18 cellular contexts compared by ENCODE assay signal in genomic region chr17:29667969-29668368, GRCh38. TPM values are rescaled to one million over a fixed set of nuclear protein-coding genes. Genes with fewer than 3 reads are reported as not detected.
A peak's percentile ranks its signal among the peaks of the same experiment; 100 is the strongest.
DNase-seq lines count a peak whose midpoint lies in the region; ATAC-seq and TF ChIP-seq lines count a peak whose summit lies in the region.
"Had no signal": no experiment of that assay in that cellular context is flagged by ENCODE, and none has a peak within 500 bp of the region (broad histone marks: within the 10 kb centered on the region; RNA-seq: fewer than 3 reads in every experiment).

No MANE protein-coding gene starts in this region.

- no peak for TF ChIP-seq POLR2A in gastrocnemius medialis (IDR thresholded peaks at IDR 0.05)

- peaks cover 51% of the 10 kb centered on the region for H3K4me1 ChIP-seq in left ventricle myocardium inferior
- H3K4me1 ChIP-seq in gastrocnemius medialis: peaks cover 35 to 44% of the 10 kb centered on the region in 2 donors

- POLR2A ChIA-PET in activated CD4-positive, alpha-beta memory T cell treated with anti-CD3 and anti-CD28 coated beads for 36 hours (lab: Charles Lee): no interaction called here
- POLR2A ChIA-PET in activated CD4-positive, alpha-beta memory T cell treated with anti-CD3 and anti-CD28 coated beads, Interleukin-2, amount 10 ng/mL, durations not matched to agents 7 days and 5 days (lab: Charles Lee): interaction anchor here (1.5 kb wide), 1 partner anchor 50 kb away, joined by 3 read pairs; no protein-coding TSS in a partner anchor
- POLR2A ChIA-PET in T-cell (lab: Charles Lee): interaction anchor here in 1 of 2 donors (0.6 kb wide), 2 partner anchors 66 to 175 kb away, joined by 3 to 4 read pairs; no protein-coding TSS in a partner anchor

- no peaks in the 10 kb centered on the region for H3K9me3 Mint-ChIP-seq in activated CD4-positive, alpha-beta memory T cell treated with anti-CD3 and anti-CD28 coated beads for 36 hours
- no peaks in the 10 kb centered on the region for H3K9me3 Mint-ChIP-seq in activated CD4-positive, alpha-beta memory T cell treated with anti-CD3 and anti-CD28 coated beads, Interleukin-2, amount 10 ng/mL, durations not matched to agents 7 days and 5 days
- H3K9me3 Mint-ChIP-seq in T-cell: no peaks in the 10 kb centered on the region
- H3K9me3 Mint-ChIP-seq in activated T-helper 2 cell treated with anti-CD3 and anti-CD28 coated beads, Interferon-gamma antibody, Interleukin-2, Interleukin-4, amounts not matched to agents 10 μg/mL and 5 μg/mL and 100 μg/mL, durations not matched to agents 14 hours and 24 hours and 36 hours: no peaks in the 10 kb centered on the region
- H3K9me3 Mint-ChIP-seq: endodermal cell had no signal

- peaks cover 29% of the 10 kb centered on the region for H3K4me1 Mint-ChIP-seq in activated CD4-positive, alpha-beta memory T cell treated with anti-CD3 and anti-CD28 coated beads for 36 hours (ENCODE audit: low read depth)
- H3K4me1 Mint-ChIP-seq in activated CD4-positive, alpha-beta memory T cell treated with anti-CD3 and anti-CD28 coated beads, Interleukin-2, amount 10 ng/mL, durations not matched to agents 7 days and 5 days: peaks cover 21% of the 10 kb centered on the region
- peaks cover 10 to 21% (median 19%) of the 10 kb centered on the region in 3 donors for H3K4me1 Mint-ChIP-seq in T-cell
- peaks cover 26% of the 10 kb centered on the region for H3K4me1 Mint-ChIP-seq in activated T-helper 2 cell treated with anti-CD3 and anti-CD28 coated beads, Interferon-gamma antibody, Interleukin-2, Interleukin-4, amounts not matched to agents 10 μg/mL and 5 μg/mL and 100 μg/mL, durations not matched to agents 14 hours and 24 hours and 36 hours (ENCODE audit: low read depth)

- H3K4me3 Mint-ChIP-seq in activated CD4-positive, alpha-beta memory T cell treated with anti-CD3 and anti-CD28 coated beads for 36 hours: no peak overlapping the region
- H3K4me3 Mint-ChIP-seq in activated CD4-positive, alpha-beta memory T cell treated with anti-CD3 and anti-CD28 coated beads, Interleukin-2, amount 10 ng/mL, durations not matched to agents 7 days and 5 days: no peak overlapping the region
- no peak overlapping the region for H3K4me3 Mint-ChIP-seq in T-cell
- H3K4me3 Mint-ChIP-seq in activated T-helper 2 cell treated with anti-CD3 and anti-CD28 coated beads, Interferon-gamma antibody, Interleukin-2, Interleukin-4, amounts not matched to agents 10 μg/mL and 5 μg/mL and 100 μg/mL, durations not matched to agents 14 hours and 24 hours and 36 hours (ENCODE audit: low read depth): no peak overlapping the region
- H3K4me3 Mint-ChIP-seq: CD4-positive, alpha-beta memory T cell; endodermal cell had no signal

- DNase-seq in activated CD4-positive, alpha-beta memory T cell treated with anti-CD3 and anti-CD28 coated beads for 36 hours: no peak
- no peak for DNase-seq in activated CD4-positive, alpha-beta memory T cell treated with anti-CD3 and anti-CD28 coated beads, Interleukin-2, amount 10 ng/mL, durations not matched to agents 7 days and 5 days
- DNase-seq in T-cell (no peak), left ventricle myocardium inferior (no peak), gastrocnemius medialis (no peak), NCI-H82 treated with DMSO at 0.1 percent for 48 hours (lab: John Stamatoyannopoulos, UW; ENCODE audit: unreplicated experiment) (no peak), NCI-H69 (lab: John Stamatoyannopoulos, UW) (no peak)
- no peak for DNase-seq in activated T-helper 2 cell treated with anti-CD3 and anti-CD28 coated beads, Interferon-gamma antibody, Interleukin-2, Interleukin-4, amounts not matched to agents 10 μg/mL and 5 μg/mL and 100 μg/mL, durations not matched to agents 14 hours and 24 hours and 36 hours (ENCODE audit: low spot score)
- DNase-seq: CD4-positive, alpha-beta memory T cell; endodermal cell; hypothalamus; left colon; NCI-H82; stimulated activated naive CD4-positive, alpha-beta T cell had no signal

- no peaks in the 10 kb centered on the region for H3K27me3 Mint-ChIP-seq in activated CD4-positive, alpha-beta memory T cell treated with anti-CD3 and anti-CD28 coated beads for 36 hours
- H3K27me3 Mint-ChIP-seq in activated CD4-positive, alpha-beta memory T cell treated with anti-CD3 and anti-CD28 coated beads, Interleukin-2, amount 10 ng/mL, durations not matched to agents 7 days and 5 days: no peaks in the 10 kb centered on the region
- no peaks in the 10 kb centered on the region for H3K27me3 Mint-ChIP-seq in T-cell
- H3K27me3 Mint-ChIP-seq in activated T-helper 2 cell treated with anti-CD3 and anti-CD28 coated beads, Interferon-gamma antibody, Interleukin-2, Interleukin-4, amounts not matched to agents 10 μg/mL and 5 μg/mL and 100 μg/mL, durations not matched to agents 14 hours and 24 hours and 36 hours (ENCODE audit: low read depth): no peaks in the 10 kb centered on the region
- H3K27me3 Mint-ChIP-seq: CD4-positive, alpha-beta memory T cell had no signal

- no peaks in the 10 kb centered on the region for H3K27me3 ChIP-seq in left ventricle myocardium inferior (ENCODE audit: low read depth)
- no peaks in the 10 kb centered on the region for H3K27me3 ChIP-seq in gastrocnemius medialis

- in situ Hi-C loops in gastrocnemius medialis (cut with MboI; ENCODE audit: low sequenced_read_pairs in 4 of 4): no loop called here

- H3K4me3 ChIP-seq in left ventricle myocardium inferior (no peak overlapping the region), gastrocnemius medialis (no peak overlapping the region)
- H3K4me3 ChIP-seq: A549, smooth muscle cell had no signal

- CTCF ChIA-PET in activated CD4-positive, alpha-beta memory T cell treated with anti-CD3 and anti-CD28 coated beads for 36 hours (lab: Charles Lee): interaction anchor here (1.1 kb wide), 1 partner anchor 9 kb away, joined by 3 read pairs; no protein-coding TSS in a partner anchor
- CTCF ChIA-PET in activated CD4-positive, alpha-beta memory T cell treated with anti-CD3 and anti-CD28 coated beads, Interleukin-2, amount 10 ng/mL, durations not matched to agents 7 days and 5 days (lab: Charles Lee): interaction anchor here (1.1 to 1.6 kb wide), 3 partner anchors 9 to 50 kb away, joined by 3 to 4 read pairs (median 3); no protein-coding TSS in a partner anchor
- CTCF ChIA-PET in T-cell (lab: Charles Lee): interaction anchor here in 1 of 2 donors (0.5 kb wide), 1 partner anchor 115 kb away, joined by 3 read pairs; no protein-coding TSS in a partner anchor

- ATAC-seq in T-cell (replicated peaks in 1 of 4) (no peak), gastrocnemius medialis (no peak)
- ATAC-seq: A549, left colon, Panc1 had no signal

- H3K27ac ChIP-seq in left ventricle myocardium inferior (replicated peaks): peak overlapping the region; percentile 82
- peak overlapping the region; percentile 97 to 100 (median 98) for H3K27ac ChIP-seq in gastrocnemius medialis
- H3K27ac ChIP-seq: A549, HL-60 had no signal

- intact Hi-C loops in activated CD4-positive, alpha-beta memory T cell treated with anti-CD3 and anti-CD28 coated beads for 36 hours (cut with micrococcal nuclease): no loop called here
- intact Hi-C loops in left ventricle myocardium inferior (cut with micrococcal nuclease) (no loop called here), gastrocnemius medialis (cut with DNase I; ENCODE audit: low total_unique reads) (no loop called here)
- intact Hi-C loops in activated T-helper 2 cell treated with anti-CD3 and anti-CD28 coated beads, Interferon-gamma antibody, Interleukin-2, Interleukin-4, amounts not matched to agents 10 μg/mL and 5 μg/mL and 100 μg/mL, durations not matched to agents 14 hours and 24 hours and 36 hours (cut with micrococcal nuclease): no loop called here

- peaks cover 39% of the 10 kb centered on the region for H3K36me3 Mint-ChIP-seq in activated CD4-positive, alpha-beta memory T cell treated with anti-CD3 and anti-CD28 coated beads for 36 hours
- peaks cover 55% of the 10 kb centered on the region for H3K36me3 Mint-ChIP-seq in activated CD4-positive, alpha-beta memory T cell treated with anti-CD3 and anti-CD28 coated beads, Interleukin-2, amount 10 ng/mL, durations not matched to agents 7 days and 5 days (ENCODE audit: low read depth)
- H3K36me3 Mint-ChIP-seq in T-cell: peaks cover 55% of the 10 kb centered on the region
- peaks cover 67% of the 10 kb centered on the region for H3K36me3 Mint-ChIP-seq in activated T-helper 2 cell treated with anti-CD3 and anti-CD28 coated beads, Interferon-gamma antibody, Interleukin-2, Interleukin-4, amounts not matched to agents 10 μg/mL and 5 μg/mL and 100 μg/mL, durations not matched to agents 14 hours and 24 hours and 36 hours (ENCODE audit: low read depth)

- H3K36me3 ChIP-seq in left ventricle myocardium inferior (peaks cover 90% of the 10 kb centered on the region), gastrocnemius medialis (peaks cover 0 to 80% of the 10 kb centered on the region in 2 donors)

- TF ChIP-seq CTCF in left ventricle myocardium inferior (IDR thresholded peaks at IDR 0.05; ENCODE audit: borderline replicate concordance) (no peak), gastrocnemius medialis (IDR thresholded peaks at IDR 0.05 in 4 of 5, conservative IDR thresholded peaks at IDR 0.05 in 1 of 5) (no peak)

- H3K27ac Mint-ChIP-seq in activated CD4-positive, alpha-beta memory T cell treated with anti-CD3 and anti-CD28 coated beads for 36 hours: peak overlapping the region; percentile 42
- H3K27ac Mint-ChIP-seq in activated CD4-positive, alpha-beta memory T cell treated with anti-CD3 and anti-CD28 coated beads, Interleukin-2, amount 10 ng/mL, durations not matched to agents 7 days and 5 days: no peak overlapping the region
- peak overlapping the region; percentile 14 to 76 for H3K27ac Mint-ChIP-seq in T-cell
- H3K27ac Mint-ChIP-seq in activated T-helper 2 cell treated with anti-CD3 and anti-CD28 coated beads, Interferon-gamma antibody, Interleukin-2, Interleukin-4, amounts not matched to agents 10 μg/mL and 5 μg/mL and 100 μg/mL, durations not matched to agents 14 hours and 24 hours and 36 hours: no peak overlapping the region
- H3K27ac Mint-ChIP-seq: endodermal cell had no signal

- H3K9me3 ChIP-seq in left ventricle myocardium inferior (replicated peaks) (no peaks in the 10 kb centered on the region), gastrocnemius medialis (no peaks in the 10 kb centered on the region)
- H3K9me3 ChIP-seq: A549 had no signal

RNA-seq across cellular contexts. Expression of gene CORO6, which starts 45.3 kb away (rescaled TPM):
- total RNA-seq in activated CD4-positive, alpha-beta memory T cell treated with anti-CD3 and anti-CD28 coated beads for 36 hours: 10 to 100 TPM; 21.3 to 22.1 TPM
- total RNA-seq in activated CD4-positive, alpha-beta memory T cell treated with anti-CD3 and anti-CD28 coated beads, Interleukin-2, amount 10 ng/mL, durations not matched to agents 7 days and 5 days: 1 to 10 TPM; 5.3 to 5.6 TPM
- total RNA-seq in T-cell (1 to 10 TPM; 2.4 to 4.1 (median 3.6) TPM), left ventricle myocardium inferior (101 TPM), gastrocnemius medialis (100 to 1,000 TPM; 409 to 694 (median 563) TPM)
- total RNA-seq in activated T-helper 2 cell treated with anti-CD3 and anti-CD28 coated beads, Interferon-gamma antibody, Interleukin-2, Interleukin-4, amounts not matched to agents 10 μg/mL and 5 μg/mL and 100 μg/mL, durations not matched to agents 14 hours and 24 hours and 36 hours: 3.1 and 3.8 TPM in 2 replicates

Comparison
In these comparisons a context has a peak if more than half of its experiments do, and no peak if none do; other contexts are left out.
1. H3K27ac Mint-ChIP-seq: peak in activated CD4-positive, alpha-beta memory T cell treated with anti-CD3 and anti-CD28 coated beads for 36 hours (single experiment) and T-cell (2 of 2); none in activated CD4-positive, alpha-beta memory T cell treated with anti-CD3 and anti-CD28 coated beads, Interleukin-2, amount 10 ng/mL, durations not matched to agents 7 days and 5 days (single experiment) and activated T-helper 2 cell treated with anti-CD3 and anti-CD28 coated beads, Interferon-gamma antibody, Interleukin-2, Interleukin-4, amounts not matched to agents 10 μg/mL and 5 μg/mL and 100 μg/mL, durations not matched to agents 14 hours and 24 hours and 36 hours (single experiment).